8 cellular contexts compared by ENCODE assay signal in genomic region chr19:12733369-12733896, GRCh38. TPM values are rescaled to one million over a fixed set of nuclear protein-coding genes. Genes with fewer than 3 reads are reported as not detected.
A peak's percentile ranks its signal among the peaks of the same experiment; 100 is the strongest.
DNase-seq lines count a peak whose midpoint lies in the region; ATAC-seq and TF ChIP-seq lines count a peak whose summit lies in the region.

No MANE protein-coding gene starts in this region.

- no peak overlapping the region for H2AFZ ChIP-seq in DND-41 (ENCODE audit: low read depth, low read length)
- H2AFZ ChIP-seq in KMS-11 (ENCODE audit: low read depth), result no peak overlapping the region

- H3K4me2 ChIP-seq in DND-41 (ENCODE audit: insufficient read depth, low read length) (peak overlapping the region; percentile 73), KMS-11 (peak overlapping the region; percentile 65)

- H3K27ac ChIP-seq in DND-41 (ENCODE audit: low read length) (peak overlapping the region; percentile 98), KMS-11 (peak overlapping the region; percentile 75), epithelial cell of prostate (peak overlapping the region; percentile 73), neutrophil (peak overlapping the region; percentile 98)

- H3K4me1 ChIP-seq in DND-41 (ENCODE audit: insufficient read depth, low read length) (peaks cover 51% of the 10 kb centered on the region), KMS-11 (ENCODE audit: low read depth, poor library complexity, severe bottlenecking) (peaks cover 30% of the 10 kb centered on the region), neutrophil (ENCODE audit: control insufficient read depth in 1 of 2, insufficient read depth in 1 of 2, low read depth in 1 of 2, low read length in 1 of 2) (peaks cover 45 to 49% of the 10 kb centered on the region in 2 experiments)

- H3K9ac ChIP-seq in DND-41 (ENCODE audit: low read depth, low read length) (peak overlapping the region; percentile 92), KMS-11 (peak overlapping the region; percentile 95)

- peaks cover 47% of the 10 kb centered on the region for H4K20me1 ChIP-seq in DND-41 (ENCODE audit: insufficient read depth, low read length)
- no peaks in the 10 kb centered on the region; the same call in 1 of the 2 replicates for H4K20me1 ChIP-seq in KMS-11 (ENCODE audit: insufficient read depth)

- H3K27me3 Mint-ChIP-seq in activated B cell treated with CpG ODN at 0.5 μM for 24 hours, result no peaks in the 10 kb centered on the region

- no peaks in the 10 kb centered on the region for H3K27me3 ChIP-seq in DND-41 (ENCODE audit: insufficient read depth, low read length, poor library complexity)
- H3K27me3 ChIP-seq in KMS-11 (ENCODE audit: insufficient read depth, low read depth), result no peaks in the 10 kb centered on the region
- no peaks in the 10 kb centered on the region for H3K27me3 ChIP-seq in neutrophil

- DNase-seq in DND-41, result peak; percentile 66
- DNase-seq in activated B cell treated with CpG ODN at 0.5 μM for 24 hours, result no peak
- DNase-seq in epithelial cell of prostate (ENCODE audit: low read depth, low spot score), result no peak
- DNase-seq in 8988T, result no peak
- no peak for DNase-seq in NCI-H2196 treated with DMSO at 0.1 percent for 48 hours (lab: John Stamatoyannopoulos, UW; ENCODE audit: unreplicated experiment)

- peaks cover 68% of the 10 kb centered on the region for H3K4me1 Mint-ChIP-seq in activated B cell treated with CpG ODN at 0.5 μM for 24 hours

- H3K9me3 ChIP-seq in DND-41 (ENCODE audit: insufficient read depth, low read length, severe bottlenecking), result no peaks in the 10 kb centered on the region
- no peaks in the 10 kb centered on the region for H3K9me3 ChIP-seq in neutrophil

- CTCF ChIA-PET in activated B cell treated with CpG ODN at 0.5 μM for 24 hours (lab: Charles Lee), result interaction anchor here (0.8 to 2.3 kb wide), 5 partner anchors 11 to 114 kb away, joined by 3 to 14 read pairs (median 6); partner anchors contain the start of gene TNPO2

- no peak for ATAC-seq in DND-41 (ENCODE audit: insufficient read depth, low read depth)
- no peak for ATAC-seq in activated B cell treated with CpG ODN at 0.5 μM for 24 hours (ENCODE audit: low read depth)
- ATAC-seq in HG02840 (IDR thresholded peaks at IDR 0.05; ENCODE audit: low FRiP score, unreplicated experiment), result no peak

- H3K4me3 ChIP-seq in DND-41 (ENCODE audit: low read depth in 1 of 2, low read length in 2 of 2) (peak overlapping the region; percentile 66 to 89), KMS-11 (IDR thresholded peaks at IDR 0.05; ENCODE audit: insufficient read depth, low read depth, low read length) (no peak overlapping the region), neutrophil (ENCODE audit: low read depth in 1 of 2, low read length in 1 of 2) (peak overlapping the region; percentile 80 to 96)

- intact Hi-C loops in activated B cell treated with CpG ODN at 0.5 μM for 24 hours (cut with micrococcal nuclease), result no loop called here

- TF ChIP-seq CTCF in DND-41 (IDR thresholded peaks at IDR 0.05; ENCODE audit: borderline replicate concordance, extremely low read depth, low read length, poor library complexity, severe bottlenecking) (peak; percentile 63), KMS-11 (conservative IDR thresholded peaks at IDR 0.05; ENCODE audit: low read depth, low read length) (peak; percentile 65), activated B cell treated with CpG ODN at 0.5 μM for 24 hours (IDR thresholded peaks at IDR 0.05) (no peak), neutrophil (IDR thresholded peaks at IDR 0.05) (no peak)

- H3K79me2 ChIP-seq in DND-41 (ENCODE audit: insufficient read depth, low read length) (peaks cover 65% of the 10 kb centered on the region), KMS-11 (ENCODE audit: insufficient read depth, low read depth) (peaks cover 53% of the 10 kb centered on the region)

- H3K9me3 Mint-ChIP-seq in activated B cell treated with CpG ODN at 0.5 μM for 24 hours, result no peaks in the 10 kb centered on the region

- H3K36me3 Mint-ChIP-seq in activated B cell treated with CpG ODN at 0.5 μM for 24 hours (ENCODE audit: low read depth), result peaks cover 45% of the 10 kb centered on the region

- POLR2A ChIA-PET in activated B cell treated with CpG ODN at 0.5 μM for 24 hours (lab: Charles Lee), result interaction anchor here (0.6 to 6.4 kb wide), 12 partner anchors 10 to 459 kb away, joined by 3 to 121 read pairs (median 4); partner anchors contain the start of genes DHPS, FBXW9, JUNB and TNPO2

- peak overlapping the region; percentile 98 for H3K27ac Mint-ChIP-seq in activated B cell treated with CpG ODN at 0.5 μM for 24 hours

- peaks cover 45% of the 10 kb centered on the region for H3K36me3 ChIP-seq in DND-41 (ENCODE audit: insufficient read depth, low read length)
- H3K36me3 ChIP-seq in KMS-11 (ENCODE audit: insufficient read depth), result no peaks in the 10 kb centered on the region; the same call in 1 of the 2 replicates
- H3K36me3 ChIP-seq in neutrophil, result peaks cover 30% of the 10 kb centered on the region

- H3K4me3 Mint-ChIP-seq in activated B cell treated with CpG ODN at 0.5 μM for 24 hours, result peak overlapping the region; percentile 95

RNA-seq across cellular contexts. Expression of gene TRIR, which starts 1.1 kb away (rescaled TPM):
- total RNA-seq in activated B cell treated with CpG ODN at 0.5 μM for 24 hours, result 164 and 183 TPM in 2 replicates

RNA-seq across cellular contexts. Expression of gene GET3, which starts 3.9 kb away (rescaled TPM):
- 59.6 and 63.5 TPM in 2 replicates for total RNA-seq in activated B cell treated with CpG ODN at 0.5 μM for 24 hours

RNA-seq across cellular contexts. Expression of gene TNPO2, which starts 9.7 kb away (rescaled TPM):
- 73.9 and 91.5 TPM in 2 replicates for total RNA-seq in activated B cell treated with CpG ODN at 0.5 μM for 24 hours

RNA-seq across cellular contexts. Expression of gene BEST2, which starts 18.2 kb away (rescaled TPM):
- not detected in 2 replicates for total RNA-seq in activated B cell treated with CpG ODN at 0.5 μM for 24 hours

RNA-seq across cellular contexts. Expression of gene FBXW9, which starts 37.0 kb away (rescaled TPM):
- 4.7 and 5.2 TPM in 2 replicates for total RNA-seq in activated B cell treated with CpG ODN at 0.5 μM for 24 hours

Comparison
In these comparisons a context has a peak if more than half of its experiments do, and no peak if none do; other contexts are left out.
1. CTCF ChIP-seq: peak in DND-41 (single experiment) and KMS-11 (single experiment); none in activated B cell treated with CpG ODN at 0.5 μM for 24 hours (single experiment) and neutrophil (single experiment).
2. Peak in every context shown above with its lines, with median percentiles within 50 percentile points of each other: H3K27ac ChIP-seq.